ENCODE assay signal across 17 cellular contexts in genomic region chr21:45236481-45236880, GRCh38. TPM values are rescaled to one million over a fixed set of nuclear protein-coding genes. Genes with fewer than 3 reads are reported as not detected.
DNase-seq lines count a peak whose midpoint lies in the region; TF ChIP-seq lines count a peak whose summit lies in the region.
"Had no signal": no experiment of that assay in that cellular context is flagged by ENCODE, and none has a peak within 500 bp of the region (broad histone marks: within the 10 kb centered on the region; RNA-seq: fewer than 3 reads in every experiment).

No MANE protein-coding gene starts in this region.

- H3K36me3 Mint-ChIP-seq in CD14-positive monocyte = no peaks in the 10 kb centered on the region
- H3K36me3 Mint-ChIP-seq: CD8-positive, alpha-beta T cell had no signal

- peaks cover 0 to 7% (median 0%) of the 10 kb centered on the region in 3 donors for H3K27me3 Mint-ChIP-seq in CD14-positive monocyte (ENCODE audit: low read depth in 3 of 3)

- TF ChIP-seq CTCF in GM10266 (IDR thresholded peaks at IDR 0.05; ENCODE audit: control insufficient read depth, insufficient read depth, low read depth, missing control alignments) = no peak
- no peak for TF ChIP-seq CTCF in CD14-positive monocyte (IDR thresholded peaks at IDR 0.05)

- intact Hi-C loops in CD14-positive monocyte (cut with micrococcal nuclease) = no loop called here

- DNase-seq in GM10266 (ENCODE audit: extremely low spot score) = peak; percentile 52
- peak; percentile 52 for DNase-seq in HT-29 (ENCODE audit: low spot score)
- DNase-seq in RPMI8226 = peak; percentile 58
- peak; percentile 52 for DNase-seq in islet precursor cell
- no peak for DNase-seq in T1000 (lab: John Stamatoyannopoulos, UW)
- DNase-seq in CD14-positive monocyte (ENCODE audit: low spot score) = no peak
- DNase-seq in SK-N-DZ (ENCODE audit: low spot score) = no peak
- DNase-seq in COR-L47 (lab: John Stamatoyannopoulos, UW) = no peak
- DNase-seq: activated T-cell treated with anti-CD3 and anti-CD28 coated beads for 4 hours; CD8-positive, alpha-beta T cell; cerebellar nuclear complex; GM23248; hippocampal formation; left ventricle myocardium superior; NCI-H1694; small intestine had no signal

- H3K4me3 Mint-ChIP-seq in CD14-positive monocyte = no peak overlapping the region
- H3K4me3 Mint-ChIP-seq: CD8-positive, alpha-beta T cell; neural crest cell had no signal

- peaks cover 5% of the 10 kb centered on the region for H3K4me1 Mint-ChIP-seq in CD14-positive monocyte
- H3K4me1 Mint-ChIP-seq: neural crest cell had no signal

- peaks cover 0 to 13% (median 3%) of the 10 kb centered on the region in 7 donors for H3K9me3 Mint-ChIP-seq in CD14-positive monocyte
- H3K9me3 Mint-ChIP-seq: CD8-positive, alpha-beta T cell had no signal

- peak overlapping the region in 1 of 7 donors; percentile 75 for H3K27ac Mint-ChIP-seq in CD14-positive monocyte
- H3K27ac Mint-ChIP-seq: CD8-positive, alpha-beta T cell had no signal

RNA-seq across cellular contexts. Expression of gene POFUT2, which starts 51.2 kb away (rescaled TPM):
- 19.3 and 21.7 TPM in 2 replicates for total RNA-seq in HT-29 (2014; rRNA removed; shearing (Covaris generic))
- 1 to 10 TPM; 1.8 to 2.8 TPM for polyA plus RNA-seq in CD14-positive monocyte
- polyA plus RNA-seq in SK-N-DZ (2014; cell fraction: cytosol; rRNA removed) = 13.5 and 16.8 TPM in 2 replicates
- polyA plus RNA-seq in SK-N-DZ (2014; cell fraction: nucleus; rRNA removed) = 68.2 and 72.8 TPM in 2 replicates

Comparison
In these comparisons a context has a peak if more than half of its experiments do, and no peak if none do; other contexts are left out.
1. DNase-seq: peak in GM10266 (single experiment), HT-29 (single experiment), RPMI8226 (single experiment) and islet precursor cell (single experiment); none in T1000 (single experiment), CD14-positive monocyte (single experiment), SK-N-DZ (single experiment) and COR-L47 (single experiment).